ENCODE assay signal across 8 cellular contexts in genomic region chr5:36777105-36777757, GRCh38.
DNase-seq lines count a peak whose midpoint lies in the region; ATAC-seq and TF ChIP-seq lines count a peak whose summit lies in the region.

No MANE protein-coding gene starts in this region.

- H3K4me3 ChIP-seq in GM12864 (ENCODE audit: low read depth, low read length) = no peak overlapping the region
- H3K4me3 ChIP-seq in fibroblast of mammary gland (ENCODE audit: control insufficient read depth, low read depth, low read length) = no peak overlapping the region

- DNase-seq in GM12864 (ENCODE audit: low read depth) (no peak), NCI-H82 treated with DMSO at 0.1 percent for 48 hours (lab: John Stamatoyannopoulos, UW; ENCODE audit: unreplicated experiment) (peak; percentile 54), fibroblast of mammary gland (ENCODE audit: low read depth) (peak; percentile 35), pons (ENCODE audit: low spot score) (peak; percentile 28), activated gamma-delta T cell (lab: John Stamatoyannopoulos, UW) (no peak)
- DNase-seq in central memory CD4-positive, alpha-beta T cell = no peak

- peak; percentile 34 for TF ChIP-seq CTCF in GM12864 (IDR thresholded peaks at IDR 0.05; ENCODE audit: low read depth, low read length, missing control alignments)
- peak; percentile 44 for TF ChIP-seq CTCF in fibroblast of mammary gland (conservative IDR thresholded peaks at IDR 0.05; ENCODE audit: control insufficient read depth, insufficient read depth, low read depth, low read length)

- no peak for ATAC-seq in HG03095 (IDR thresholded peaks at IDR 0.05; ENCODE audit: unreplicated experiment)
- ATAC-seq in HG02571 (IDR thresholded peaks at IDR 0.05; ENCODE audit: unreplicated experiment) = no peak

Comparison
In these comparisons a context has a peak if more than half of its experiments do, and no peak if none do; other contexts are left out.
1. DNase-seq: peak in NCI-H82 treated with DMSO at 0.1 percent for 48 hours (single experiment), fibroblast of mammary gland (single experiment) and pons (single experiment); none in GM12864 (single experiment), activated gamma-delta T cell (single experiment) and central memory CD4-positive, alpha-beta T cell (single experiment).